ENCODE assay signal across 9 cellular contexts in genomic region chr5:157502143-157502647, GRCh38. TPM values are rescaled to one million over a fixed set of nuclear protein-coding genes. Genes with fewer than 3 reads are reported as not detected.
A peak's percentile ranks its signal among the peaks of the same experiment; 100 is the strongest.
DNase-seq lines count a peak whose midpoint lies in the region; ATAC-seq, FAIRE-seq and TF ChIP-seq lines count a peak whose summit lies in the region.
"Had no signal": no experiment of that assay in that cellular context is flagged by ENCODE, and none has a peak within 500 bp of the region (broad histone marks: within the 10 kb centered on the region; RNA-seq: fewer than 3 reads in every experiment).

No MANE protein-coding gene starts in this region.

- H3K9me3 ChIP-seq in DND-41 (ENCODE audit: insufficient read depth, low read length, severe bottlenecking) (no peaks in the 10 kb centered on the region), astrocyte (ENCODE audit: insufficient read depth, low read depth, low read length) (no peaks in the 10 kb centered on the region)

- H2AFZ ChIP-seq in DND-41 (ENCODE audit: low read depth, low read length) (no peak overlapping the region), astrocyte (ENCODE audit: low read depth, low read length) (no peak overlapping the region)

- no peak for TF ChIP-seq CTCF in DND-41 (IDR thresholded peaks at IDR 0.05; ENCODE audit: borderline replicate concordance, extremely low read depth, low read length, poor library complexity, severe bottlenecking)
- no peak for TF ChIP-seq CTCF in astrocyte (IDR thresholded peaks at IDR 0.05; ENCODE audit: insufficient read depth, low read depth, low read length)
- TF ChIP-seq CTCF in omental fat pad (IDR thresholded peaks at IDR 0.05) = no peak

- H3K27me3 ChIP-seq in DND-41 (ENCODE audit: insufficient read depth, low read length, poor library complexity) = no peaks in the 10 kb centered on the region
- H3K27me3 ChIP-seq in astrocyte (ENCODE audit: insufficient read depth, low read length) = no peaks in the 10 kb centered on the region

- H3K4me2 ChIP-seq in DND-41 (ENCODE audit: insufficient read depth, low read length) (no peak overlapping the region), astrocyte (ENCODE audit: low read length) (no peak overlapping the region)

- peaks cover 21% of the 10 kb centered on the region for H3K4me1 Mint-ChIP-seq in astrocyte (ENCODE audit: low read depth, unreplicated experiment)

- H3K4me3 Mint-ChIP-seq in astrocyte (ENCODE audit: unreplicated experiment) = no peak overlapping the region

- H3K9ac ChIP-seq in DND-41 (ENCODE audit: low read depth, low read length) (no peak overlapping the region), astrocyte (ENCODE audit: low read length) (no peak overlapping the region)

- no peaks in the 10 kb centered on the region; the same call in 1 of the 2 replicates for H3K4me1 ChIP-seq in DND-41 (ENCODE audit: insufficient read depth, low read length)
- H3K4me1 ChIP-seq in astrocyte (ENCODE audit: insufficient read depth, low read length) = peaks cover 2% of the 10 kb centered on the region

- no peaks in the 10 kb centered on the region for H4K20me1 ChIP-seq in DND-41 (ENCODE audit: insufficient read depth, low read length)
- H4K20me1 ChIP-seq in astrocyte (ENCODE audit: insufficient read depth, low read length) = peaks cover 45% of the 10 kb centered on the region

- H3K36me3 Mint-ChIP-seq in astrocyte (ENCODE audit: low read depth, unreplicated experiment) = peaks cover 39% of the 10 kb centered on the region

- FAIRE-seq in astrocyte (lab: Jason Lieb, UNC) = no peak

- no peaks in the 10 kb centered on the region for H3K79me2 ChIP-seq in DND-41 (ENCODE audit: insufficient read depth, low read length)
- H3K79me2 ChIP-seq in astrocyte (ENCODE audit: insufficient read depth, low read length) = peaks cover 72% of the 10 kb centered on the region

- DNase-seq in DND-41 (peak; percentile 13), astrocyte (ENCODE audit: low read depth) (peak; percentile 36), NCI-H345 treated with DMSO at 0.1 percent for 48 hours (lab: John Stamatoyannopoulos, UW; ENCODE audit: unreplicated experiment) (no peak), activated gamma-delta T cell (lab: John Stamatoyannopoulos, UW) (no peak), omental fat pad (ENCODE audit: low spot score) (no peak)
- DNase-seq in stimulated activated CD4-positive, alpha-beta T cell treated with anti-CD3 and anti-CD28 coated beads, Interleukin-4, amount 100 ng/mL, for 1 hour = no peak
- DNase-seq: stimulated activated CD4-positive, alpha-beta T cell treated with anti-CD3 and anti-CD28 coated beads, Interleukin-12 subunit alpha, Interleukin-12 subunit beta, amount 100 ng/mL, for 4 hours had no signal

- H3K27ac ChIP-seq in DND-41 (ENCODE audit: low read length) (no peak overlapping the region), astrocyte (ENCODE audit: low read depth, low read length) (no peak overlapping the region)

- no peaks in the 10 kb centered on the region for H3K9me3 Mint-ChIP-seq in astrocyte (ENCODE audit: unreplicated experiment)

- H3K36me3 ChIP-seq in DND-41 (ENCODE audit: insufficient read depth, low read length) (peaks cover 3% of the 10 kb centered on the region), astrocyte (ENCODE audit: insufficient read depth, low read length) (peaks cover 80% of the 10 kb centered on the region)

- peak; percentile 63; the same call in 2 of the 3 replicates for ATAC-seq in DND-41 (ENCODE audit: insufficient read depth, low read depth)
- ATAC-seq in GM19397 (IDR thresholded peaks at IDR 0.05; ENCODE audit: unreplicated experiment) = peak; percentile 75
- peak; percentile 69 for ATAC-seq in HG03196 (IDR thresholded peaks at IDR 0.05; ENCODE audit: unreplicated experiment)
- no peak for ATAC-seq in omental fat pad (ENCODE audit: low FRiP score)

- no peak overlapping the region for H3K27ac Mint-ChIP-seq in astrocyte (ENCODE audit: unreplicated experiment)

- no peaks in the 10 kb centered on the region for H3K27me3 Mint-ChIP-seq in astrocyte (ENCODE audit: low read depth, unreplicated experiment)

- H3K4me3 ChIP-seq in DND-41 (ENCODE audit: low read depth in 1 of 2, low read length in 2 of 2) = no peak overlapping the region
- no peak overlapping the region for H3K4me3 ChIP-seq in astrocyte (ENCODE audit: insufficient read depth, low read depth, low read length)

RNA-seq across cellular contexts. Expression of gene NIPAL4, which starts 42.2 kb away (rescaled TPM):
- total RNA-seq in astrocyte (7.1 and 10.8 TPM in 2 replicates), omental fat pad (1 to 10 TPM in 1 of 4 donors, under 1 TPM in 2, not detected in 1; 0.63 to 1.2 (median 0.84) TPM)

Comparison
In these comparisons a context has a peak if more than half of its experiments do, and no peak if none do; other contexts are left out.
1. DNase-seq: peak in DND-41 (single experiment) and astrocyte (single experiment); none in NCI-H345 treated with DMSO at 0.1 percent for 48 hours (single experiment), activated gamma-delta T cell (single experiment), omental fat pad (single experiment) and stimulated activated CD4-positive, alpha-beta T cell treated with anti-CD3 and anti-CD28 coated beads, Interleukin-4, amount 100 ng/mL, for 1 hour (single experiment).